ENCODE assay signal across 1 cellular context in the genomic region with DNA sequence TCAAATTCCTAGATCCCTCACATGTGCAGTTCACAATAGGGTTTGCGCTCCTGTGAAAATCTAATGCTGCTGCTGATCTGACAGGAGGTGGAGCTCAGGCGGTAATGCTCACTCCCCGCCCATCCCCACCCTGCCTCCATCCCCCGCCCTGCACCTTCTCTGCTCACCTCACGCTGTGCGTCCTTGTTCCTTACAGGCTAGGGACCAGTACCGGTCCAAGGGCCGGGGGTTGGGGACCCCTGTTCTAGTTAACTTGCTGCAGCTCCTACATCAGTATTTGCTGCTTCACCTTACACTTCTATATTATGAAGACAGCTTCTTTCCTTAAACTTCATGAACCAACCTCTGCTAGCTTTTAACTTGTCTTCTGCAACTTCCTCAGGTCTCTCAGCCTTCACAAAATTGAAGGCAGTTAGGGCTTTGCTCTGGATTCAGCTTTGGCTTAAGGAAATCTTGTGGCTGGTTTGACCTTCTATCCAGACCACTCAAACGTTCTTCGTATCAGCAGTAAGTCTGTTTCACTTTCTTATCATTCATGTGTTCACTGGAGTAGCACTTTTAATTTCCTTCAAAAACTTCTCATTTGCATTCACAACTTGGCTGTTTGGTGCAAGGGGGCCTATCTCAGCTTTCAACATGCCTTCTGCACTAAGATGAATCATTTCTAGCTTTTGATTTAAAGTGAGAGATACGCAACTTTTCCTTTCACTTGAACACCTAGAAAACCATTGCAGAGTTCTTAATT.
TF ChIP-seq lines count a peak whose summit lies in the region.

No MANE protein-coding gene starts in this region.

TF ChIP-seq in SK-N-SH, 30 proteins besides CTCF, POLR2A, EP300 and RAD21 (continued from another document):
- TF ChIP-seq, protein P1, sequence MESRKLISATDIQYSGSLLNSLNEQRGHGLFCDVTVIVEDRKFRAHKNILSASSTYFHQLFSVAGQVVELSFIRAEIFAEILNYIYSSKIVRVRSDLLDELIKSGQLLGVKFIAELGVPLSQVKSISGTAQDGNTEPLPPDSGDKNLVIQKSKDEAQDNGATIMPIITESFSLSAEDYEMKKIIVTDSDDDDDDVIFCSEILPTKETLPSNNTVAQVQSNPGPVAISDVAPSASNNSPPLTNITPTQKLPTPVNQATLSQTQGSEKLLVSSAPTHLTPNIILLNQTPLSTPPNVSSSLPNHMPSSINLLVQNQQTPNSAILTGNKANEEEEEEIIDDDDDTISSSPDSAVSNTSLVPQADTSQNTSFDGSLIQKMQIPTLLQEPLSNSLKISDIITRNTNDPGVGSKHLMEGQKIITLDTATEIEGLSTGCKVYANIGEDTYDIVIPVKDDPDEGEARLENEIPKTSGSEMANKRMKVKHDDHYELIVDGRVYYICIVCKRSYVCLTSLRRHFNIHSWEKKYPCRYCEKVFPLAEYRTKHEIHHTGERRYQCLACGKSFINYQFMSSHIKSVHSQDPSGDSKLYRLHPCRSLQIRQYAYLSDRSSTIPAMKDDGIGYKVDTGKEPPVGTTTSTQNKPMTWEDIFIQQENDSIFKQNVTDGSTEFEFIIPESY (IDR thresholded peaks at IDR 0.05; ENCODE audit: borderline replicate concordance, low read depth): no peak
- no peak for TF ChIP-seq RFX5 (IDR thresholded peaks at IDR 0.05; ENCODE audit: low read length)
- TF ChIP-seq NRF1 (IDR thresholded peaks at IDR 0.05; ENCODE audit: low read depth, low read length): no peak
- TF ChIP-seq, protein P2, sequence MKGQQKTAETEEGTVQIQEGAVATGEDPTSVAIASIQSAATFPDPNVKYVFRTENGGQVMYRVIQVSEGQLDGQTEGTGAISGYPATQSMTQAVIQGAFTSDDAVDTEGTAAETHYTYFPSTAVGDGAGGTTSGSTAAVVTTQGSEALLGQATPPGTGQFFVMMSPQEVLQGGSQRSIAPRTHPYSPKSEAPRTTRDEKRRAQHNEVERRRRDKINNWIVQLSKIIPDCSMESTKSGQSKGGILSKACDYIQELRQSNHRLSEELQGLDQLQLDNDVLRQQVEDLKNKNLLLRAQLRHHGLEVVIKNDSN (IDR thresholded peaks at IDR 0.05; ENCODE audit: borderline replicate concordance, low read depth): no peak
- no peak for TF ChIP-seq RXRA (IDR thresholded peaks at IDR 0.05; ENCODE audit: borderline replicate concordance, low read depth)
- no peak for TF ChIP-seq TEAD4 (IDR thresholded peaks at IDR 0.05; ENCODE audit: borderline replicate concordance, insufficient read depth)
- no peak for TF ChIP-seq ELF1 (IDR thresholded peaks at IDR 0.05)
- TF ChIP-seq TAF1 (IDR thresholded peaks at IDR 0.05; ENCODE audit: borderline replicate concordance, low read depth, low read length): no peak
- TF ChIP-seq, protein P3, sequence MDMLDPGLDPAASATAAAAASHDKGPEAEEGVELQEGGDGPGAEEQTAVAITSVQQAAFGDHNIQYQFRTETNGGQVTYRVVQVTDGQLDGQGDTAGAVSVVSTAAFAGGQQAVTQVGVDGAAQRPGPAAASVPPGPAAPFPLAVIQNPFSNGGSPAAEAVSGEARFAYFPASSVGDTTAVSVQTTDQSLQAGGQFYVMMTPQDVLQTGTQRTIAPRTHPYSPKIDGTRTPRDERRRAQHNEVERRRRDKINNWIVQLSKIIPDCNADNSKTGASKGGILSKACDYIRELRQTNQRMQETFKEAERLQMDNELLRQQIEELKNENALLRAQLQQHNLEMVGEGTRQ (IDR thresholded peaks at IDR 0.05; ENCODE audit: borderline replicate concordance, low read depth, low read length): no peak
- no peak for TF ChIP-seq POLR2AphosphoS5 (IDR thresholded peaks at IDR 0.05; ENCODE audit: low read depth, low read length)
- TF ChIP-seq EZH2phosphoT487 (IDR thresholded peaks at IDR 0.05; ENCODE audit: borderline replicate concordance, low read depth): no peak
- no peak for TF ChIP-seq YY1 (IDR thresholded peaks at IDR 0.05; ENCODE audit: low read depth)
